21 cellular contexts compared by ENCODE assay signal in the genomic region with DNA sequence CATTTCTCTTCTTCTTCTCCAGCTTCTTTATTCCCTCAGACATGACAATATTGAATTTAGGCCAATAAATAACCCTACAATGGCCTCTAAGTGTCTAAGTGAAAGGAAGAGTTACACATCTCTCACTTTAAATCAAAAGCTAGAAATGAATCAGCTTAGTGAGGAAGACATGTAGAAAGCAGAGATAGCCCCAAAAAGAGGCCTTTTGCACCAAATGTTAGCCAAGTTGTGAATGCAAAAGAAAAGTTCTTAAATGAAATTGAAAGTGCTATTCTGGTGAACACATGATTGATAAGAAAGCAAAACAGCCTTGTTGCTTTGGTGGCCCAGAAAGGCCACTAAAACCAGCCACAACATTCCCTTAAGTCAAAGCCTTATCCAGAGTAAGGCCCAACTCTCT.
DNase-seq lines count a peak whose midpoint lies in the region; ATAC-seq, FAIRE-seq and TF ChIP-seq lines count a peak whose summit lies in the region.
"Had no signal": no experiment of that assay in that cellular context is flagged by ENCODE, and none has a peak within 500 bp of the region (broad histone marks: within the 10 kb centered on the region; RNA-seq: fewer than 3 reads in every experiment).

No MANE protein-coding gene starts in this region.

- no peak for TF ChIP-seq RAD21 in GM12878 (IDR thresholded peaks at IDR 0.05; ENCODE audit: insufficient read depth, low read depth, low read length)

- no peak overlapping the region for H3K4me3 Mint-ChIP-seq in activated naive CD8-positive, alpha-beta T cell treated with anti-CD3 and anti-CD28 coated beads for 36 hours
- H3K4me3 Mint-ChIP-seq in activated naive CD8-positive, alpha-beta T cell treated with anti-CD3 and anti-CD28 coated beads, Interleukin-2, amount 50 U/mL, for 24 hours = no peak overlapping the region
- H3K4me3 Mint-ChIP-seq: dendritic cell treated with granulocyte-macrophage colony-stimulating factor and Interleukin-4, amounts not matched to agents 40 ng/mL and 50 ng/mL, for 4 days; naive B cell; T-helper 1 cell treated with Interleukin-12 subunit alpha and Interleukin-12 subunit beta and Interleukin-4 antibody, amounts not matched to agents 30 μg/mL and 1 μg/mL, for 36 hours had no signal

- H3K4me3 ChIP-seq in GM12878 = no peak overlapping the region
- H3K4me3 ChIP-seq: A549, tibial artery had no signal

- no peak overlapping the region for H2AFZ ChIP-seq in GM12878 (ENCODE audit: control insufficient read depth, low read depth, low read length)

- in situ Hi-C loops in GM12878 (cut with MboI) = no loop called here

- BruUV-seq in GM12878 (replicated peaks; lab: Mats Ljungman, UMichigan) = no TSS peak

- intact Hi-C loops in GM12878 (cut with micrococcal nuclease; ENCODE audit: unreplicated experiment) = no loop called here

- H3K27me3 ChIP-seq in GM12878 (replicated peaks in 1 of 2; ENCODE audit: control insufficient read depth in 2 of 2, insufficient read depth in 2 of 2, low read length in 1 of 2) = no peaks in the 10 kb centered on the region
- H3K27me3 ChIP-seq: tibial artery had no signal

- no peak for FAIRE-seq in GM12878 (lab: Jason Lieb, UNC)
- FAIRE-seq: A549, G401.6, RCC 7860 had no signal

- no peak overlapping the region for H3K4me2 ChIP-seq in GM12878 (ENCODE audit: control insufficient read depth, insufficient read depth)
- H3K4me2 ChIP-seq: A549 had no signal

- H3K4me1 Mint-ChIP-seq in activated naive CD8-positive, alpha-beta T cell treated with anti-CD3 and anti-CD28 coated beads for 36 hours = no peaks in the 10 kb centered on the region
- H3K4me1 Mint-ChIP-seq in activated naive CD8-positive, alpha-beta T cell treated with anti-CD3 and anti-CD28 coated beads, Interleukin-2, amount 50 U/mL, for 24 hours = no peaks in the 10 kb centered on the region

- H3K4me1 ChIP-seq in GM12878 (ENCODE audit: control insufficient read depth, insufficient read depth, low read length) = no peaks in the 10 kb centered on the region
- H3K4me1 ChIP-seq: A549 had no signal

- SMC1A ChIA-PET in GM12878 (lab: Charles Lee; ENCODE audit: uncharacterized antibody, unreplicated experiment) = interaction anchor here (1.0 kb wide), 1 partner anchor 47 kb away, joined by 3 read pairs; no protein-coding TSS in a partner anchor

- TF ChIP-seq CTCF in GM12878 (IDR thresholded peaks at IDR 0.05 in 2 of 3, conservative IDR thresholded peaks at IDR 0.05 in 1 of 3; ENCODE audit: control insufficient read depth in 2 of 3, extremely low read depth in 1 of 3, insufficient read depth in 1 of 3, low read depth in 3 of 3, low read length in 3 of 3) = no peak

- no peaks in the 10 kb centered on the region for H3K36me3 ChIP-seq in GM12878 (ENCODE audit: control insufficient read depth in 2 of 2, insufficient read depth in 2 of 2, low read length in 1 of 2)
- H3K36me3 ChIP-seq: tibial artery had no signal

- H3K27me3 Mint-ChIP-seq in activated naive CD8-positive, alpha-beta T cell treated with anti-CD3 and anti-CD28 coated beads for 36 hours = peaks cover 3% of the 10 kb centered on the region
- H3K27me3 Mint-ChIP-seq in activated naive CD8-positive, alpha-beta T cell treated with anti-CD3 and anti-CD28 coated beads, Interleukin-2, amount 50 U/mL, for 24 hours = no peaks in the 10 kb centered on the region
- H3K27me3 Mint-ChIP-seq: dendritic cell treated with granulocyte-macrophage colony-stimulating factor and Interleukin-4, amounts not matched to agents 40 ng/mL and 50 ng/mL, for 4 days; naive B cell had no signal

- H3K9me3 ChIP-seq in GM12878 (replicated peaks; ENCODE audit: control insufficient read depth, insufficient read depth, low read length) = no peaks in the 10 kb centered on the region
- H3K9me3 ChIP-seq: A549, tibial artery had no signal

- CTCF ChIA-PET in GM12878 (lab: Yijun Ruan, JAX) = no interaction called here

- H3K27ac ChIP-seq in GM12878 (ENCODE audit: control insufficient read depth, insufficient read depth) = no peak overlapping the region
- H3K27ac ChIP-seq: A549, tibial artery had no signal

- TF ChIP-seq EP300 in GM12878 (IDR thresholded peaks at IDR 0.05; ENCODE audit: borderline replicate concordance in 1 of 2, control insufficient read depth in 1 of 2, low read depth in 2 of 2, low read length in 2 of 2) = no peak

- no peak for TF ChIP-seq POLR2A in GM12878 (IDR thresholded peaks at IDR 0.05; ENCODE audit: low read depth, low read length)

- POLR2A ChIA-PET in GM12878 (lab: Charles Lee) = no interaction called here

- no peaks in the 10 kb centered on the region for H4K20me1 ChIP-seq in GM12878 (ENCODE audit: control insufficient read depth, insufficient read depth)

- H3K9ac ChIP-seq in GM12878 (ENCODE audit: control insufficient read depth, insufficient read depth, low read length) = no peak overlapping the region

- no peak for DNase-seq in activated naive CD8-positive, alpha-beta T cell treated with anti-CD3 and anti-CD28 coated beads for 36 hours
- DNase-seq in activated naive CD8-positive, alpha-beta T cell treated with anti-CD3 and anti-CD28 coated beads, Interleukin-2, amount 50 U/mL, for 24 hours = no peak
- DNase-seq in GM12878 (ENCODE audit: low read depth, low spot score) (peak; percentile 16), SHP77 (lab: John Stamatoyannopoulos, UW) (no peak), A172 (ENCODE audit: low spot score) (no peak), NCI-H524 (lab: John Stamatoyannopoulos, UW) (no peak)
- DNase-seq: activated CD4-positive, alpha-beta T cell treated with anti-CD3 and anti-CD28 coated beads for 4 hours; hippocampal formation; naive B cell; NCI-H1436; NCI-H446; stimulated activated CD8-positive, alpha-beta memory T cell treated with anti-CD3 and anti-CD28 coated beads, Interleukin-4, amount 100 ng/mL, for 48 hours; tibial artery had no signal

- H3K36me3 Mint-ChIP-seq in activated naive CD8-positive, alpha-beta T cell treated with anti-CD3 and anti-CD28 coated beads for 36 hours = no peaks in the 10 kb centered on the region
- no peaks in the 10 kb centered on the region for H3K36me3 Mint-ChIP-seq in activated naive CD8-positive, alpha-beta T cell treated with anti-CD3 and anti-CD28 coated beads, Interleukin-2, amount 50 U/mL, for 24 hours (ENCODE audit: low read depth)
- H3K36me3 Mint-ChIP-seq: naive B cell had no signal

- H3K79me2 ChIP-seq in GM12878 (ENCODE audit: control insufficient read depth, insufficient read depth, low read length) = no peaks in the 10 kb centered on the region

- H3K9me3 Mint-ChIP-seq in activated naive CD8-positive, alpha-beta T cell treated with anti-CD3 and anti-CD28 coated beads for 36 hours = peaks cover 1% of the 10 kb centered on the region
- no peaks in the 10 kb centered on the region for H3K9me3 Mint-ChIP-seq in activated naive CD8-positive, alpha-beta T cell treated with anti-CD3 and anti-CD28 coated beads, Interleukin-2, amount 50 U/mL, for 24 hours
- H3K9me3 Mint-ChIP-seq: dendritic cell treated with granulocyte-macrophage colony-stimulating factor and Interleukin-4, amounts not matched to agents 40 ng/mL and 50 ng/mL, for 4 days; naive B cell; T-helper 1 cell treated with Interleukin-12 subunit alpha and Interleukin-12 subunit beta and Interleukin-4 antibody, amounts not matched to agents 30 μg/mL and 1 μg/mL, for 36 hours had no signal

- no peak for ATAC-seq in activated naive CD8-positive, alpha-beta T cell treated with anti-CD3 and anti-CD28 coated beads, Interleukin-2, amount 50 U/mL, for 24 hours
- ATAC-seq in GM21717 (IDR thresholded peaks at IDR 0.05; ENCODE audit: unreplicated experiment) (peak; percentile 93), HG03095 (IDR thresholded peaks at IDR 0.05; ENCODE audit: unreplicated experiment) (peak; percentile 87), GM12878 (peak; percentile 52)
- ATAC-seq: A549, esophagus mucosa had no signal

- RAD21 ChIA-PET in GM12878 (lab: Charles Lee; ENCODE audit: unreplicated experiment) = no interaction called here

- H3K27ac Mint-ChIP-seq in activated naive CD8-positive, alpha-beta T cell treated with anti-CD3 and anti-CD28 coated beads for 36 hours = peak overlapping the region; percentile 45
- H3K27ac Mint-ChIP-seq in activated naive CD8-positive, alpha-beta T cell treated with anti-CD3 and anti-CD28 coated beads, Interleukin-2, amount 50 U/mL, for 24 hours = no peak overlapping the region
- H3K27ac Mint-ChIP-seq: dendritic cell treated with granulocyte-macrophage colony-stimulating factor and Interleukin-4, amounts not matched to agents 40 ng/mL and 50 ng/mL, for 4 days; T-helper 1 cell treated with Interleukin-12 subunit alpha and Interleukin-12 subunit beta and Interleukin-4 antibody, amounts not matched to agents 30 μg/mL and 1 μg/mL, for 36 hours had no signal

TF ChIP-seq in GM12878, 131 proteins besides CTCF, POLR2A, EP300 and RAD21:
- TF ChIP-seq NFIC (IDR thresholded peaks at IDR 0.05; ENCODE audit: low read depth, low read length) = peak; percentile 49
- no peak for TF ChIP-seq KAT2A (conservative IDR thresholded peaks at IDR 0.05; ENCODE audit: control insufficient read depth, low read depth, low read length)
- TF ChIP-seq ZNF274 (IDR thresholded peaks at IDR 0.05; ENCODE audit: insufficient read depth, insufficient read length) = no peak
- peak; percentile 83 for TF ChIP-seq JUNB (IDR thresholded peaks at IDR 0.05)
- TF ChIP-seq ETV6 (conservative IDR thresholded peaks at IDR 0.05 in 1 of 2, IDR thresholded peaks at IDR 0.05 in 1 of 2; ENCODE audit: borderline replicate concordance in 1 of 2, low read depth in 1 of 2) = peak in 1 of 2 experiments; percentile 17; a peak in 1 of 4 replicates
- no peak for TF ChIP-seq POLR2AphosphoS5 (IDR thresholded peaks at IDR 0.05; ENCODE audit: low read length)
